1 cellular context compared by ENCODE assay signal in the genomic region with DNA sequence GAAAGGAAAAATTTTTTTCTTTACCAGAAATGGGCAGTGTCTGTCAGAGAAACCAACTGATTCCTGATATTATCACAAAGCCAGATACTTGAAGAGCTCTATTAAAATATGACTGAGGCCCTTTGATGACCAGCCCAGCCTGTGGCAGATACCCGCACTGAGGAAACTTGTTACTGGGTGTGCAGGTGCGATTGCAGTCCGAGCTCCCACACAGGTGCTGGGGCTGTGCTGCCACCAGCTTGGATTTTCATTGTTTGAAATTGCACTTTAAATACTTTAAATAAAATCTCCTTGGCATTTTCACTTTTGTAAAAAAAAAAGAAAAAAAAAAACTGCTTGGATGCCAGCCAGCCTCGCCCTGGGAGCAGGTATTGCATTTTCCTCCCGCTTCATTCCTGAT.
TF ChIP-seq lines count a peak whose summit lies in the region.

No MANE protein-coding gene starts in this region.

TF ChIP-seq in A549, 52 proteins besides CTCF, POLR2A, EP300 and RAD21 (continued from another document):
- no peak for TF ChIP-seq NFE2L2 (conservative IDR thresholded peaks at IDR 0.05; ENCODE audit: low read length)
- no peak for TF ChIP-seq HDAC2 (IDR thresholded peaks at IDR 0.05)
- TF ChIP-seq HOXA7 (CRISPR knock-in tag; IDR thresholded peaks at IDR 0.05), result no peak
